ENCODE assay signal across 4 cellular contexts in genomic region chr1:60899464-60899863, GRCh38.
"Had no signal": no experiment of that assay in that cellular context is flagged by ENCODE, and none has a peak within 500 bp of the region (broad histone marks: within the 10 kb centered on the region; RNA-seq: fewer than 3 reads in every experiment).

No MANE protein-coding gene starts in this region.

- H3K4me3 Mint-ChIP-seq: GM23338, H9 had no signal

- H3K4me3 ChIP-seq: GM23338 had no signal

- H3K4me2 ChIP-seq: GM23338 had no signal

- DNase-seq: H9, HCEC 1CT, IMR-90 had no signal

- H2AFZ ChIP-seq: GM23338 had no signal

- H3K27ac Mint-ChIP-seq: GM23338, H9 had no signal

- H3K9me3 Mint-ChIP-seq: GM23338, H9 had no signal

- ATAC-seq: GM23338 had no signal
